ENCODE assay signal across 8 cellular contexts in the genomic region with DNA sequence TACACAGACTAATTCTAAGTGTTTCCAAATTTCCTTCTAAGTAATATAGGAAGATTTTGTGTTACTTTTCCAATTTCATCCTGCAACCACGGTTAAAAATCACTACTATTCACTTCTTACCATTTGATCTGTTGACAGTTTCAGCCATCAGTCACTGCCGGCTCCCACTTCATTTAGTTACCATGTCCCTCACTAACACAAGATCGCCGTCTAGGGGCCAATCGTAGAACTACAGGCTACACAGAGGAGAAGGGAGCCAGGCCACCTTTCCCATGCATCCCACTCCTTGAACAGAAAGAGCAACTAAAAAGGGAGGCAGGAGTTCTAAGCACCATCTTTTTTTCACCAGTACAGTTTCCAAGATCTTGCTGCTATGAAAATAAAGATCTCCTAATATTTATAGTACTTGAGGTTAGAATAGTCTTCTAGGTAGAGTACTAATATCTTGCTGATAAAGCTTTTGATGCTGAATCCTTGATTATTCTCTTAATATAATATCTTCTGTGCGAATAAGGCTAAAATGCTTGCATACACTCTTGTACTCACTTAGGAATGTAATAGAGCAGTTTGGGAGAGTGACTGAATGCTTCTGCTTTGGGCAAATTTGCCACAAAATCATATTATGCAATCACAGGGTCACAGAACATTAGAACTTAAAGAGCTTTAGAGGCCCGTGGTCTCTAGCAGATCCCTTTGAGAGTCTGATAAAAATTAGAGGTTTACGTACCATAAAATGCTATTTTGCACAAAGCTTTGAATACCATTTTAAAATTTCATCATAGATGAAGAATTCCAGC. TPM values are rescaled to one million over a fixed set of nuclear protein-coding genes. Genes with fewer than 3 reads are reported as not detected.
DNase-seq lines count a peak whose midpoint lies in the region; ATAC-seq and TF ChIP-seq lines count a peak whose summit lies in the region.

No MANE protein-coding gene starts in this region.

- peak in 1 of 4 experiments; percentile 35 for ATAC-seq in T-cell (replicated peaks in 1 of 4)
- ATAC-seq in GM18511 (IDR thresholded peaks at IDR 0.05; ENCODE audit: unreplicated experiment) = no peak

- H3K4me1 ChIP-seq in BE2C = no peaks in the 10 kb centered on the region

- POLR2A ChIA-PET in T-cell (lab: Charles Lee) = no interaction called here

- DNase-seq in BE2C = peak; percentile 87
- DNase-seq in GM20000 (ENCODE audit: low spot score) = peak; percentile 74
- DNase-seq in NCI-H1105 treated with DMSO at 0.1 percent for 48 hours (lab: John Stamatoyannopoulos, UW) = peak; percentile 64
- DNase-seq in T-cell = peak in 30 of 34 experiments; percentile 5 to 61 (median 43)
- peak; percentile 39 for DNase-seq in amniotic stem cell (lab: John Stamatoyannopoulos, UW)
- peak; percentile 61 for DNase-seq in hepatic stellate cell (ENCODE audit: low spot score)
- peak; percentile 19 to 85 for DNase-seq in stimulated activated CD4-positive, alpha-beta T cell treated with anti-CD3 and anti-CD28 coated beads, Interleukin-12 subunit alpha, Interleukin-12 subunit beta, amount 100 ng/mL, for 24 hours (ENCODE audit: low read depth in 2 of 2)

- H3K9me3 Mint-ChIP-seq in T-cell = peaks cover 0 to 3% (median 0%) of the 10 kb centered on the region in 3 donors

- no peak overlapping the region for H3K27ac Mint-ChIP-seq in T-cell

- no peak overlapping the region for H3K4me3 Mint-ChIP-seq in T-cell

- no peaks in the 10 kb centered on the region for H3K27me3 ChIP-seq in BE2C

- peak; percentile 100 for TF ChIP-seq CTCF in BE2C (IDR thresholded peaks at IDR 0.05; ENCODE audit: low read depth, low read length)
- TF ChIP-seq CTCF in GM20000 (IDR thresholded peaks at IDR 0.05; ENCODE audit: extremely low read depth, missing control alignments) = peak; percentile 94

- no peaks in the 10 kb centered on the region for H3K36me3 ChIP-seq in BE2C

- no peaks in the 10 kb centered on the region for H3K4me1 Mint-ChIP-seq in T-cell

- no peak overlapping the region for H3K4me3 ChIP-seq in BE2C (ENCODE audit: low read depth, low read length)

- peaks cover 24 to 49% of the 10 kb centered on the region in 2 donors for H3K27me3 Mint-ChIP-seq in T-cell

- no peaks in the 10 kb centered on the region for H3K36me3 Mint-ChIP-seq in T-cell

- H3K9me3 ChIP-seq in BE2C = no peaks in the 10 kb centered on the region

- CTCF ChIA-PET in T-cell (lab: Charles Lee) = interaction anchor here (0.6 to 1.0 kb wide), 4 partner anchors 13 to 582 kb away, joined by 3 to 5 read pairs (median 3); no protein-coding TSS in a partner anchor

RNA-seq across cellular contexts. Expression of a gene that starts 39.5 kb away (rescaled TPM):
- polyA plus RNA-seq in BE2C (2012; ENCODE audit: insufficient read depth, insufficient read length, low read depth) = not detected
- total RNA-seq in T-cell = under 1 TPM in 3 of 5 donors, not detected in 2; 0.66 to 0.85 (median 0.76) TPM
